8 cellular contexts compared by ENCODE assay signal in the genomic region with DNA sequence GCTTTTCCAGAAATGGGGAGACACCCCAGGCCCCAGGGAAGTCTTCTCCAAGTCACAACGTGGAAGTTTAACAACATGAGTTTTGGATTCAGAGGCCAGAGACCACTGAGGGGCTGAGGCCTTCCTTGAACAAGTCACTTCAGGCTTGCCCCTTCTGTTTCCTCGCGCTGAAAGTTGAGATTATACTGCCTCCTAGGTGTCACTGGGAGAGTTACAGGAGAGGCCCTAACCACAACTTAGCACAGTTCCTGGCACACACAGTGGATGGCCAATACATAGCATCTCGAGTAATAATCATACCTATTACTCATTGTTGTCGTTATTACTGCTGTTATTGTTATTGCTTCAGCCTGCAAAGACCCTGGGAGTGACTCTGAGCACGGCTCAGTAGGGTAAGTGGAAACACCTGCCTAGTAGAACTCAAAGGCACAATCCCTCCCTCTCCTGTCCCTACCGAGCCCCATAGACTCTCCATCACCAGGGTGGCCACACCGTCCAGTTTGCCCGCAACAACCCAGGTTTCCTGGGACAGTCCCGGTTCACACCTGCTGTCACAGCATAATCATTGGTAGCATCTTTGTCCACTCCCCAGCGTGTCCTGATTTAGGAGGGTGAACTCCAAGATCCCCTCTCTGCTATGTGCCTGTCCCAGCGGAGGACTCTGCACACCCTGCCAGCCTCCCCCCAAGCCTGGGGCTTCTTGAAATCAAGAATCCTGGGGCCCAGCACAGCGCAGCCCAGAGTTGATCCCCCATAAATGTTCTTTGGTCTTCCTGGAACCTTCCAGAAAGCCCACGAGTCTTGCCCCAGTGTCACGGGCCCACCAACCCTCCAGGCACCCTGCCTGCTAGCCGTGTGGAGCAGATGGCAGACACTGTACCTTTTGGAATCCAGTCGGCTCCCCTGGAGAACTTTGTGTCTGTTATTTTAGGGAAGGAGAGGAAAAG.
DNase-seq lines count a peak whose midpoint lies in the region; ATAC-seq and TF ChIP-seq lines count a peak whose summit lies in the region.

No MANE protein-coding gene starts in this region.

- DNase-seq in H4 (ENCODE audit: low spot score) (peak; percentile 31), WERI-Rb-1 (peak; percentile 41), hepatocyte (ENCODE audit: low spot score) (peak; percentile 51), superior temporal gyrus (ENCODE audit: extremely low spot score) (peak; percentile 68), amniotic stem cell (lab: John Stamatoyannopoulos, UW) (no peak), ecto neural progenitor cell (ENCODE audit: low spot score) (no peak)

- H3K4me3 ChIP-seq in WERI-Rb-1 (ENCODE audit: low read depth, low read length) (no peak overlapping the region), hepatocyte (no peak overlapping the region)

- H3K4me2 ChIP-seq in hepatocyte, result no peak overlapping the region

- H3K79me2 ChIP-seq in hepatocyte, result no peaks in the 10 kb centered on the region

- no peaks in the 10 kb centered on the region for H3K9me3 ChIP-seq in WERI-Rb-1 (ENCODE audit: severe bottlenecking)
- no peaks in the 10 kb centered on the region for H3K9me3 ChIP-seq in hepatocyte (ENCODE audit: low read depth)

- H4K20me1 ChIP-seq in hepatocyte (ENCODE audit: insufficient read depth, poor library complexity, severe bottlenecking), result no peaks in the 10 kb centered on the region

- 68% methylated on average over 17 of the region's 17 CpGs for WGBS in hepatocyte (ENCODE audit: low lambda C conversion rate, missing lambda C conversion rate)

- H3K36me3 ChIP-seq in WERI-Rb-1 (no peaks in the 10 kb centered on the region), hepatocyte (replicated peaks; ENCODE audit: insufficient read depth, low read depth) (no peaks in the 10 kb centered on the region)

- TF ChIP-seq CTCF in C4-2B (conservative IDR thresholded peaks at IDR 0.05) (peak; percentile 66), WERI-Rb-1 (IDR thresholded peaks at IDR 0.05; ENCODE audit: low read depth, low read length) (peak; percentile 72), hepatocyte (IDR thresholded peaks at IDR 0.05; ENCODE audit: poor library complexity) (peak; percentile 61)

- no peaks in the 10 kb centered on the region for H3K4me1 ChIP-seq in hepatocyte (ENCODE audit: insufficient read depth)

- H3K9me2 ChIP-seq in hepatocyte (replicated peaks; ENCODE audit: insufficient read depth), result no peaks in the 10 kb centered on the region

- H3K27me3 ChIP-seq in WERI-Rb-1 (ENCODE audit: insufficient read depth, low read depth, severe bottlenecking) (no peaks in the 10 kb centered on the region), hepatocyte (no peaks in the 10 kb centered on the region)

- no peak overlapping the region for H2AFZ ChIP-seq in hepatocyte

- H3K27ac ChIP-seq in C4-2B (no peak overlapping the region), WERI-Rb-1 (peak overlapping the region; percentile 46), hepatocyte (no peak overlapping the region)

- no peak for ATAC-seq in GM18519 (IDR thresholded peaks at IDR 0.05; ENCODE audit: low FRiP score, unreplicated experiment)

Comparison
In these comparisons a context has a peak if more than half of its experiments do, and no peak if none do; other contexts are left out.
1. DNase-seq: peak in H4 (single experiment), WERI-Rb-1 (single experiment), hepatocyte (single experiment) and superior temporal gyrus (single experiment); none in amniotic stem cell (single experiment) and ecto neural progenitor cell (single experiment).
2. Peak in every context shown above with its lines, with median percentiles within 50 percentile points of each other: CTCF ChIP-seq.